ENCODE assay signal across 18 cellular contexts in the genomic region with DNA sequence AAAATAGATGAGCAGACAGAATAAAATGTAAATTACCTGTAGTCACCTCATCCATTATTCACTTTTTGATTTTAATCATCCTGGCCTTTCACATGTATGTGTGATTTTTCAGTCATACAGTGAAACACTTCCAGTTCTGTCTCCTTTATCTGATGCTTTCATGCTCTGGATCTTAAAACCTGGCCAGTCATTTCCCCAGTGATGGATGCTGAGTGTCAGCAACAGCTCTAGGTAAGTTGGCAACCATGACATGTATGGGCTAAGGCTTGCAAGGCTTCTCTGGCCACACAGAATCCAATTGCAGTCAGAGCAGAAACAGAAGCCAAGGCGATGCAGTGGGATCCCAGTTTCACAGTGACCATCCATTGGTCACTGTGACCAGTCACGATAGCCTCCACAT. TPM values are rescaled to one million over a fixed set of nuclear protein-coding genes. Genes with fewer than 3 reads are reported as not detected.
A peak's percentile ranks its signal among the peaks of the same experiment; 100 is the strongest.
DNase-seq lines count a peak whose midpoint lies in the region; ATAC-seq and TF ChIP-seq lines count a peak whose summit lies in the region.
"Had no signal": no experiment of that assay in that cellular context is flagged by ENCODE, and none has a peak within 500 bp of the region (broad histone marks: within the 10 kb centered on the region; RNA-seq: fewer than 3 reads in every experiment).

No MANE protein-coding gene starts in this region.

- POLR2A ChIA-PET in activated CD4-positive, alpha-beta T cell treated with anti-CD3 and anti-CD28 coated beads for 36 hours (lab: Charles Lee): no interaction called here
- POLR2A ChIA-PET in IMR-90 (lab: Charles Lee; ENCODE audit: unreplicated experiment): no interaction called here

- H2AK5ac ChIP-seq in IMR-90 (ENCODE audit: low read depth, low read length): peak overlapping the region; percentile 54; the same call in 1 of the 2 replicates

- H3K27ac ChIP-seq in IMR-90 (ENCODE audit: insufficient read depth, low read length): peak overlapping the region; percentile 31; the same call in 1 of the 2 replicates
- H3K27ac ChIP-seq: 22Rv1, A549, BLaER1, GM23248 had no signal

- CTCF ChIA-PET in activated CD4-positive, alpha-beta T cell treated with anti-CD3 and anti-CD28 coated beads for 36 hours (lab: Charles Lee): no interaction called here
- CTCF ChIA-PET in activated naive CD4-positive, alpha-beta T cell treated with anti-CD3 and anti-CD28 coated beads for 36 hours (lab: Charles Lee): no interaction called here
- CTCF ChIA-PET in IMR-90 (lab: Yijun Ruan, JAX): no interaction called here

- peaks cover 3% of the 10 kb centered on the region; the same call in 1 of the 2 replicates for H4K20me1 ChIP-seq in IMR-90 (ENCODE audit: insufficient read depth, low read length)
- H4K20me1 ChIP-seq: BLaER1 had no signal

- intact Hi-C loops in activated CD4-positive, alpha-beta T cell treated with anti-CD3 and anti-CD28 coated beads for 36 hours (cut with DNase I, micrococcal nuclease): no loop called here
- intact Hi-C loops in activated naive CD4-positive, alpha-beta T cell treated with anti-CD3 and anti-CD28 coated beads for 36 hours (cut with micrococcal nuclease): no loop called here
- intact Hi-C loops in IMR-90 (cut with micrococcal nuclease): loop anchor here (5.0 kb wide), 1 partner anchor 381 kb away; no protein-coding TSS in a partner anchor

- H4K91ac ChIP-seq in IMR-90 (ENCODE audit: insufficient read depth, low read depth, low read length): peak overlapping the region; percentile 61

- ATAC-seq in activated CD4-positive, alpha-beta T cell treated with anti-CD3 and anti-CD28 coated beads for 36 hours: peak; percentile 61
- ATAC-seq in IMR-90 (ENCODE audit: low read depth): peak; percentile 44
- ATAC-seq in stimulated activated effector memory CD8-positive, alpha-beta T cell treated with anti-CD3 and anti-CD28 coated beads, Interleukin-12 subunit alpha, Interleukin-12 subunit beta, amount 100 ng/mL, for 72 hours: peak; percentile 13
- ATAC-seq: A549 had no signal

- H3K36me3 Mint-ChIP-seq in activated CD4-positive, alpha-beta T cell treated with anti-CD3 and anti-CD28 coated beads for 36 hours (ENCODE audit: low read depth): peaks cover 25% of the 10 kb centered on the region
- H3K36me3 Mint-ChIP-seq in activated naive CD4-positive, alpha-beta T cell treated with anti-CD3 and anti-CD28 coated beads, Interleukin-2, amount 50 U/mL, for 24 hours: peaks cover 4% of the 10 kb centered on the region
- peaks cover 6% of the 10 kb centered on the region for H3K36me3 Mint-ChIP-seq in activated naive CD4-positive, alpha-beta T cell treated with anti-CD3 and anti-CD28 coated beads for 36 hours (ENCODE audit: low read depth)
- peaks cover 65% of the 10 kb centered on the region for H3K36me3 Mint-ChIP-seq in stimulated activated effector memory CD8-positive, alpha-beta T cell treated with anti-CD3 and anti-CD28 coated beads, Interleukin-12 subunit alpha, Interleukin-12 subunit beta, amount 100 ng/mL, for 72 hours

- H3K56ac ChIP-seq in IMR-90 (ENCODE audit: extremely low read depth, insufficient read depth, low read length): no peak overlapping the region; the same call in 1 of the 2 replicates

- peaks cover 29% of the 10 kb centered on the region for H3K36me3 ChIP-seq in IMR-90 (ENCODE audit: control insufficient read depth, insufficient read depth, low read length)

- no peak overlapping the region for H3K9ac ChIP-seq in IMR-90 (ENCODE audit: low read depth, low read length)
- H3K9ac ChIP-seq: BLaER1, GM23248 had no signal

- peak overlapping the region; percentile 77 for H3K4ac ChIP-seq in IMR-90 (ENCODE audit: low read depth, low read length)

- H3K14ac ChIP-seq in IMR-90 (replicated peaks; ENCODE audit: low read depth, low read length): peak overlapping the region; percentile 70; the same call in 1 of the 2 replicates

- no peak overlapping the region for H3K4me3 ChIP-seq in IMR-90 (ENCODE audit: insufficient read depth, low read depth, low read length)
- H3K4me3 ChIP-seq: A549, BLaER1, GM23248 had no signal

- H3K27me3 ChIP-seq in IMR-90 (ENCODE audit: control insufficient read depth, insufficient read depth, low read length): no peaks in the 10 kb centered on the region
- H3K27me3 ChIP-seq: BLaER1 had no signal

- no peak overlapping the region for H3K4me2 ChIP-seq in IMR-90 (ENCODE audit: low read depth, low read length)
- H3K4me2 ChIP-seq: A549, BLaER1 had no signal

- TF ChIP-seq POLR2A in IMR-90 (IDR thresholded peaks at IDR 0.05; ENCODE audit: low read depth, low read length): no peak

- H3K79me1 ChIP-seq in IMR-90 (ENCODE audit: low read depth in 1 of 2, low read length in 2 of 2): peaks cover 0 to 3% of the 10 kb centered on the region in 2 experiments; a peak in 1 of 4 replicates

- TF ChIP-seq RAD21 in IMR-90 (IDR thresholded peaks at IDR 0.05; ENCODE audit: low read length): no peak

- no CpG with 5 or more reads among the region's 2 CpGs for WGBS in IMR-90 (ENCODE audit: extremely low coverage in 2 of 2, insufficient read length in 1 of 2), 2 experiments

- H3K9me3 Mint-ChIP-seq in activated CD4-positive, alpha-beta T cell treated with anti-CD3 and anti-CD28 coated beads for 36 hours (ENCODE audit: low read depth): no peaks in the 10 kb centered on the region
- no peaks in the 10 kb centered on the region for H3K9me3 Mint-ChIP-seq in activated naive CD4-positive, alpha-beta T cell treated with anti-CD3 and anti-CD28 coated beads, Interleukin-2, amount 50 U/mL, for 24 hours
- H3K9me3 Mint-ChIP-seq in activated naive CD4-positive, alpha-beta T cell treated with anti-CD3 and anti-CD28 coated beads for 36 hours: no peaks in the 10 kb centered on the region
- H3K9me3 Mint-ChIP-seq in stimulated activated effector memory CD8-positive, alpha-beta T cell treated with anti-CD3 and anti-CD28 coated beads, Interleukin-12 subunit alpha, Interleukin-12 subunit beta, amount 100 ng/mL, for 72 hours: no peaks in the 10 kb centered on the region
- H3K9me3 Mint-ChIP-seq: CD14-positive monocyte; CD4-positive, alpha-beta memory T cell had no signal

- TF ChIP-seq CTCF in IMR-90 (conservative IDR thresholded peaks at IDR 0.05; ENCODE audit: low read depth, low read length): no peak

- in situ Hi-C loops in IMR-90 (cut with MboI; ENCODE audit: low sequenced_read_pairs): no loop called here

- no TSS peak for BruUV-seq in IMR-90 (replicated peaks; lab: Mats Ljungman, UMichigan)

- peak overlapping the region; percentile 73 for H2BK5ac ChIP-seq in IMR-90 (ENCODE audit: low read depth, low read length, poor library complexity, severe bottlenecking)

- H3K4me3 Mint-ChIP-seq in activated CD4-positive, alpha-beta T cell treated with anti-CD3 and anti-CD28 coated beads for 36 hours: no peak overlapping the region
- H3K4me3 Mint-ChIP-seq in activated naive CD4-positive, alpha-beta T cell treated with anti-CD3 and anti-CD28 coated beads, Interleukin-2, amount 50 U/mL, for 24 hours: no peak overlapping the region
- H3K4me3 Mint-ChIP-seq in activated naive CD4-positive, alpha-beta T cell treated with anti-CD3 and anti-CD28 coated beads for 36 hours: no peak overlapping the region
- no peak overlapping the region for H3K4me3 Mint-ChIP-seq in stimulated activated effector memory CD8-positive, alpha-beta T cell treated with anti-CD3 and anti-CD28 coated beads, Interleukin-12 subunit alpha, Interleukin-12 subunit beta, amount 100 ng/mL, for 72 hours
- H3K4me3 Mint-ChIP-seq: CD14-positive monocyte; CD4-positive, alpha-beta memory T cell had no signal

- no peaks in the 10 kb centered on the region for H3K27me3 Mint-ChIP-seq in activated CD4-positive, alpha-beta T cell treated with anti-CD3 and anti-CD28 coated beads for 36 hours
- no peaks in the 10 kb centered on the region for H3K27me3 Mint-ChIP-seq in activated naive CD4-positive, alpha-beta T cell treated with anti-CD3 and anti-CD28 coated beads, Interleukin-2, amount 50 U/mL, for 24 hours
- H3K27me3 Mint-ChIP-seq in activated naive CD4-positive, alpha-beta T cell treated with anti-CD3 and anti-CD28 coated beads for 36 hours (ENCODE audit: low read depth): no peaks in the 10 kb centered on the region
- H3K27me3 Mint-ChIP-seq: CD4-positive, alpha-beta memory T cell had no signal

- peak overlapping the region in 1 of 2 experiments; percentile 26; a peak in 1 of 4 replicates for H4K8ac ChIP-seq in IMR-90 (ENCODE audit: low read depth in 2 of 2, low read length in 2 of 2)

- peaks cover 8% of the 10 kb centered on the region for H3K4me1 ChIP-seq in IMR-90 (ENCODE audit: control insufficient read depth, insufficient read depth, low read length)
- H3K4me1 ChIP-seq: A549, BLaER1 had no signal

- H3K9me1 ChIP-seq in IMR-90 (ENCODE audit: insufficient read depth, low read length): peaks cover 5% of the 10 kb centered on the region

- H2BK120ac ChIP-seq in IMR-90 (ENCODE audit: low read depth, low read length): peak overlapping the region; percentile 68; the same call in 1 of the 2 replicates

- peak overlapping the region; percentile 0 for H2AK9ac ChIP-seq in IMR-90 (replicated peaks; ENCODE audit: low read depth, low read length, poor library complexity)

- no peak overlapping the region for H2BK15ac ChIP-seq in IMR-90 (ENCODE audit: low read depth, low read length)

- peak overlapping the region; percentile 5 for H2BK20ac ChIP-seq in IMR-90 (ENCODE audit: low read depth, low read length)

- H3K4me1 Mint-ChIP-seq in activated CD4-positive, alpha-beta T cell treated with anti-CD3 and anti-CD28 coated beads for 36 hours: no peaks in the 10 kb centered on the region
- no peaks in the 10 kb centered on the region for H3K4me1 Mint-ChIP-seq in activated naive CD4-positive, alpha-beta T cell treated with anti-CD3 and anti-CD28 coated beads, Interleukin-2, amount 50 U/mL, for 24 hours
- H3K4me1 Mint-ChIP-seq in activated naive CD4-positive, alpha-beta T cell treated with anti-CD3 and anti-CD28 coated beads for 36 hours (ENCODE audit: low read depth): no peaks in the 10 kb centered on the region
- no peaks in the 10 kb centered on the region for H3K4me1 Mint-ChIP-seq in stimulated activated effector memory CD8-positive, alpha-beta T cell treated with anti-CD3 and anti-CD28 coated beads, Interleukin-12 subunit alpha, Interleukin-12 subunit beta, amount 100 ng/mL, for 72 hours
- H3K4me1 Mint-ChIP-seq: CD14-positive monocyte; CD4-positive, alpha-beta memory T cell had no signal

- dilution Hi-C loops in IMR-90 (cut with HindIII; ENCODE audit: low sequenced_read_pairs, unreplicated experiment): no loop called here

- peak overlapping the region; percentile 92 for H3K18ac ChIP-seq in IMR-90 (ENCODE audit: low read depth, low read length)

- no peaks in the 10 kb centered on the region for H3K9me3 ChIP-seq in IMR-90 (ENCODE audit: control insufficient read depth, insufficient read depth, low read length)
- H3K9me3 ChIP-seq: A549, BLaER1 had no signal

- peak overlapping the region; percentile 38 for H3K27ac Mint-ChIP-seq in activated CD4-positive, alpha-beta T cell treated with anti-CD3 and anti-CD28 coated beads for 36 hours
- H3K27ac Mint-ChIP-seq in activated naive CD4-positive, alpha-beta T cell treated with anti-CD3 and anti-CD28 coated beads, Interleukin-2, amount 50 U/mL, for 24 hours: peak overlapping the region; percentile 26
- no peak overlapping the region for H3K27ac Mint-ChIP-seq in activated naive CD4-positive, alpha-beta T cell treated with anti-CD3 and anti-CD28 coated beads for 36 hours
- H3K27ac Mint-ChIP-seq in stimulated activated effector memory CD8-positive, alpha-beta T cell treated with anti-CD3 and anti-CD28 coated beads, Interleukin-12 subunit alpha, Interleukin-12 subunit beta, amount 100 ng/mL, for 72 hours: peak overlapping the region; percentile 26

- peak overlapping the region; percentile 67; the same call in 1 of the 2 replicates for H4K5ac ChIP-seq in IMR-90 (ENCODE audit: low read depth, low read length)

- no peak for DNase-seq in activated CD4-positive, alpha-beta T cell treated with anti-CD3 and anti-CD28 coated beads for 36 hours
- no peak for DNase-seq in activated CD4-positive, alpha-beta T cell treated with anti-CD3 and anti-CD28 coated beads for 48 hours
- no peak for DNase-seq in activated naive CD4-positive, alpha-beta T cell treated with anti-CD3 and anti-CD28 coated beads for 36 hours
- no peak for DNase-seq in IMR-90
- peak in 1 of 2 donors; percentile 42 for DNase-seq in stimulated activated effector memory CD8-positive, alpha-beta T cell treated with anti-CD3 and anti-CD28 coated beads, Interleukin-12 subunit alpha, Interleukin-12 subunit beta, amount 100 ng/mL, for 72 hours (ENCODE audit: low spot score in 2 of 2)
- no peak for DNase-seq in NCI-H1436 (lab: John Stamatoyannopoulos, UW)
- DNase-seq: CD4-positive, alpha-beta memory T cell; DMS153; DMS79; GDM1; GM23248; HCEC 1CT had no signal

- H3K23ac ChIP-seq in IMR-90 (ENCODE audit: low read depth, low read length): peak overlapping the region; percentile 39

- H2AFZ ChIP-seq in IMR-90 (replicated peaks; ENCODE audit: low read length, poor library complexity): no peak overlapping the region
- H2AFZ ChIP-seq: GM23248 had no signal

RNA-seq across cellular contexts. Expression of a gene that starts 35.8 kb away (rescaled TPM):
- 10 to 100 TPM; 51.2 to 58.7 TPM for total RNA-seq in activated CD4-positive, alpha-beta T cell treated with anti-CD3 and anti-CD28 coated beads for 36 hours
- total RNA-seq in activated naive CD4-positive, alpha-beta T cell treated with anti-CD3 and anti-CD28 coated beads for 36 hours: 10 to 100 TPM; 40.6 to 45.0 TPM
- 36.1 and 49.6 TPM in 2 replicates for total RNA-seq in IMR-90 (2012; rRNA removed)
- polyA plus RNA-seq in IMR-90 (2012; rRNA removed): 65.9 and 82.8 TPM in 2 replicates
- polyA plus RNA-seq in IMR-90 (2012; cell fraction: cytosol; rRNA removed): 23.1 and 52.3 TPM in 2 replicates
- polyA plus RNA-seq in IMR-90 (2012; cell fraction: nucleus; rRNA removed; ENCODE audit: low replicate concordance): 85.3 and 198 TPM in 2 replicates

RNA-seq across cellular contexts. Expression of a gene that starts 39.4 kb away (rescaled TPM):
- 1 to 10 TPM; 7.5 to 8.2 TPM for total RNA-seq in activated CD4-positive, alpha-beta T cell treated with anti-CD3 and anti-CD28 coated beads for 36 hours
- 1 to 10 TPM; 6.8 to 7.2 TPM for total RNA-seq in activated naive CD4-positive, alpha-beta T cell treated with anti-CD3 and anti-CD28 coated beads for 36 hours
- total RNA-seq in IMR-90 (2012; rRNA removed): 11.1 and 12.8 TPM in 2 replicates
- 8.5 and 9.4 TPM in 2 replicates for polyA plus RNA-seq in IMR-90 (2012; rRNA removed)
- 3.1 and 3.8 TPM in 2 replicates for polyA plus RNA-seq in IMR-90 (2012; cell fraction: cytosol; rRNA removed)
- polyA plus RNA-seq in IMR-90 (2012; cell fraction: nucleus; rRNA removed; ENCODE audit: low replicate concordance): 2.9 and 10.5 TPM in 2 replicates

RNA-seq across cellular contexts. Expression of a gene that starts 47.6 kb away (rescaled TPM):
- total RNA-seq in activated CD4-positive, alpha-beta T cell treated with anti-CD3 and anti-CD28 coated beads for 36 hours: under 1 TPM in 1 of 2 experiments, not detected in 1; 0.07 TPM
- total RNA-seq in activated naive CD4-positive, alpha-beta T cell treated with anti-CD3 and anti-CD28 coated beads for 36 hours: under 1 TPM in 1 of 2 experiments, not detected in 1; 0.10 TPM
- total RNA-seq in IMR-90 (2012; rRNA removed): not detected in 2 replicates
- not detected in 2 replicates for polyA plus RNA-seq in IMR-90 (2012; rRNA removed)
- polyA plus RNA-seq in IMR-90 (2012; cell fraction: cytosol; rRNA removed): not detected in 2 replicates
- not detected in 2 replicates for polyA plus RNA-seq in IMR-90 (2012; cell fraction: nucleus; rRNA removed; ENCODE audit: low replicate concordance)
- total RNA-seq: GM23248, H4 had no signal
- polyA plus RNA-seq: CD14-positive monocyte; CD4-positive, alpha-beta memory T cell; GM23248 had no signal
